8 cellular contexts compared by ENCODE assay signal in the genomic region with DNA sequence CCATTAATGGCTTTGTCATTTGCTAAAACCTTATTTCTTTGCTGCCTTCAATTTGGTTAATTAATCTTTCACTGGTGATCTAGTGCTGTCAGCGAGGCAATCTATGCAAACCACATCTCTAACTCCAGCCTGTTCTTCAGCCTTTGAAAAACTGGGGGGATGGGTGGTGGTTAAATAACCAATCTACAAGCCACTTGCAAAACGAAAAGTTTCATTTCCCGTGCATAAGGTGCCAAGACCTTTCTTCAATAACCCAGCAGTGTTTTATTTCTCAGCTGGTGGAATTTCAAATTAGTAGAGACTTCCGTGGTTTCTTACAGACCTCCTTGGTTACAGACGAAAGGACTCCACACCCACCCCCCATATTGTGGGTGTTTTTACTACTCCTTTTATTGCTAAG.
DNase-seq lines count a peak whose midpoint lies in the region; ATAC-seq and TF ChIP-seq lines count a peak whose summit lies in the region.

No MANE protein-coding gene starts in this region.

- no peaks in the 10 kb centered on the region for H3K9me3 ChIP-seq in neutrophil
- H3K9me3 ChIP-seq in psoas muscle: no peaks in the 10 kb centered on the region
- no peaks in the 10 kb centered on the region for H3K9me3 ChIP-seq in tibial artery
- H3K9me3 ChIP-seq in heart left ventricle: no peaks in the 10 kb centered on the region
- H3K9me3 ChIP-seq in Peyer's patch: no peaks in the 10 kb centered on the region

- H3K36me3 ChIP-seq in neutrophil (no peaks in the 10 kb centered on the region), psoas muscle (ENCODE audit: insufficient read depth in 1 of 2, low read depth in 1 of 2) (no peaks in the 10 kb centered on the region), tibial artery (no peaks in the 10 kb centered on the region), heart left ventricle (no peaks in the 10 kb centered on the region), Peyer's patch (no peaks in the 10 kb centered on the region)

- peak overlapping the region; percentile 75 for H3K27ac ChIP-seq in neutrophil
- no peak overlapping the region for H3K27ac ChIP-seq in psoas muscle
- no peak overlapping the region for H3K27ac ChIP-seq in tibial artery
- no peak overlapping the region for H3K27ac ChIP-seq in heart left ventricle
- no peak overlapping the region for H3K27ac ChIP-seq in Peyer's patch

- 39 to 54% (median 46%) methylated on average over 5 of the region's 5 CpGs for WGBS in psoas muscle, 3 donors
- 60 to 73% (median 63%) methylated on average over 5 of the region's 5 CpGs for WGBS in heart left ventricle, 4 donors

- DNase-seq in NOMO-1 treated with DMSO at 0.1 percent for 48 hours (lab: John Stamatoyannopoulos, UW; ENCODE audit: unreplicated experiment): peak; percentile 78
- DNase-seq in psoas muscle: no peak
- DNase-seq in tibial artery: no peak
- DNase-seq in heart left ventricle: no peak
- DNase-seq in Peyer's patch: no peak

- peak; percentile 95 for ATAC-seq in GM18867 (IDR thresholded peaks at IDR 0.05; ENCODE audit: unreplicated experiment)
- peak; percentile 94 for ATAC-seq in HG02642 (IDR thresholded peaks at IDR 0.05; ENCODE audit: poor library complexity, unreplicated experiment)
- no peak for ATAC-seq in psoas muscle
- ATAC-seq in heart left ventricle: no peak

- H3K4me1 ChIP-seq in neutrophil (ENCODE audit: control insufficient read depth in 1 of 2, insufficient read depth in 1 of 2, low read depth in 1 of 2, low read length in 1 of 2) (peaks cover 28 to 39% of the 10 kb centered on the region in 2 experiments), psoas muscle (no peaks in the 10 kb centered on the region), tibial artery (no peaks in the 10 kb centered on the region), heart left ventricle (peaks cover 0 to 20% (median 0%) of the 10 kb centered on the region in 12 donors), Peyer's patch (no peaks in the 10 kb centered on the region)

- no peaks in the 10 kb centered on the region for H3K27me3 ChIP-seq in neutrophil
- H3K27me3 ChIP-seq in psoas muscle (ENCODE audit: insufficient read depth in 3 of 3, low read length in 2 of 3): no peaks in the 10 kb centered on the region
- H3K27me3 ChIP-seq in tibial artery: no peaks in the 10 kb centered on the region
- no peaks in the 10 kb centered on the region for H3K27me3 ChIP-seq in heart left ventricle
- no peaks in the 10 kb centered on the region for H3K27me3 ChIP-seq in Peyer's patch

- TF ChIP-seq CTCF in neutrophil (IDR thresholded peaks at IDR 0.05) (no peak), psoas muscle (IDR thresholded peaks at IDR 0.05) (no peak), tibial artery (IDR thresholded peaks at IDR 0.05) (no peak), heart left ventricle (IDR thresholded peaks at IDR 0.05) (no peak), Peyer's patch (IDR thresholded peaks at IDR 0.05) (no peak)

- TF ChIP-seq POLR2A in heart left ventricle (IDR thresholded peaks at IDR 0.05) (no peak), Peyer's patch (IDR thresholded peaks at IDR 0.05) (no peak)

- H3K4me3 ChIP-seq in neutrophil (ENCODE audit: low read depth in 1 of 2, low read length in 1 of 2) (peak overlapping the region in 1 of 2 experiments; percentile 4), psoas muscle (no peak overlapping the region), tibial artery (no peak overlapping the region), heart left ventricle (peak overlapping the region in 1 of 12 donors; percentile 5), Peyer's patch (no peak overlapping the region)

- intact Hi-C loops in psoas muscle (cut with DNase I) (no loop called here), tibial artery (cut with DNase I; ENCODE audit: low total_unique reads) (no loop called here), heart left ventricle (cut with DNase I) (no loop called here)

Comparison
In these comparisons a context has a peak if more than half of its experiments do, and no peak if none do; other contexts are left out.
1. ATAC-seq: peak in GM18867 (single experiment) and HG02642 (single experiment); none in psoas muscle (0 of 4) and heart left ventricle (0 of 4).